8 cellular contexts compared by ENCODE assay signal in the genomic region with DNA sequence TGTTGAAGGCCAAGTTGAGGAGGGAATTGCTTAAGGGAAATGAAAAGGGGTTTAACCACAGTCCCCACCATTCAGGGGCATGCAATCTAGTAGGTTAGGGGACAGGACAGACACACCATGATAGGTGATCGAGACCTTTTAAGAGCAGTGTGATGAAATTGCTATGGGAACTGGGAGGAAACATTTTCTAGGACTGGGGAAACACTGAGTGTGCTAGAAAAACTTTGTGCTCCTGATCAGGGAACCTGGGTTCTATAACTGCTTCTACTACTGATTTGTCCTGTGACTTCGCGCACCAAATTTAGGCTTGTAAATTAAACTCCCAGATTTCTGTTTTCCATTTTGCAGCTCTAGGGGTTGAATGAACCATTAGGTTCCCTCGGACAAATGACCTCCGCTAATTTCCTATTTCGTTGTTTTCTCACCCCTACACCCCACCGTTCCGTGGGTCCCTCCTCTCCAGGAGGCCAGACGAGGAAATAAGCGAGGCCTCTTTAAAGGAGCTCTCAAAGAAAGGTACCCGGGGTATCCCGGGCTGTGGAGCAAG. TPM values are rescaled to one million over a fixed set of nuclear protein-coding genes. Genes with fewer than 3 reads are reported as not detected.
A peak's percentile ranks its signal among the peaks of the same experiment; 100 is the strongest.
DNase-seq lines count a peak whose midpoint lies in the region; ATAC-seq and TF ChIP-seq lines count a peak whose summit lies in the region.

No MANE protein-coding gene starts in this region.

- H3K18ac ChIP-seq in neuronal stem cell (ENCODE audit: low read length) = no peak overlapping the region

- H3K4me3 Mint-ChIP-seq in endothelial cell (ENCODE audit: unreplicated experiment) = peak overlapping the region; percentile 93

- H3K27ac Mint-ChIP-seq in endothelial cell (ENCODE audit: unreplicated experiment) = peak overlapping the region; percentile 94

- no peaks in the 10 kb centered on the region for H3K9me3 Mint-ChIP-seq in endothelial cell (ENCODE audit: unreplicated experiment)

- H2BK120ac ChIP-seq in neuronal stem cell (ENCODE audit: low read depth, low read length) = no peak overlapping the region

- peaks cover 34% of the 10 kb centered on the region for H3K79me2 ChIP-seq in ACC112 (ENCODE audit: control insufficient read depth, insufficient read depth, low read length, unreplicated experiment)

- peak; percentile 12 for ATAC-seq in GM19043 (IDR thresholded peaks at IDR 0.05; ENCODE audit: low read depth, unreplicated experiment)

- no peak overlapping the region for H2BK5ac ChIP-seq in neuronal stem cell (ENCODE audit: low read length)

- H4K91ac ChIP-seq in neuronal stem cell (ENCODE audit: low read depth, low read length, poor library complexity) = no peak overlapping the region

- H3K4me1 ChIP-seq in ACC112 (ENCODE audit: control insufficient read depth, insufficient read depth, low read length, unreplicated experiment) = peaks cover 11% of the 10 kb centered on the region
- H3K4me1 ChIP-seq in neuronal stem cell (ENCODE audit: control insufficient read depth in 2 of 2, insufficient read depth in 1 of 2, low read depth in 1 of 2, low read length in 2 of 2) = peaks cover 3 to 4% of the 10 kb centered on the region in 2 donors

- H3K79me1 ChIP-seq in neuronal stem cell (ENCODE audit: low read depth, low read length) = peaks cover 5% of the 10 kb centered on the region

- H3K4me1 Mint-ChIP-seq in endothelial cell (ENCODE audit: unreplicated experiment) = peaks cover 13% of the 10 kb centered on the region

- H3K36me3 Mint-ChIP-seq in endothelial cell (ENCODE audit: low read depth, unreplicated experiment) = no peaks in the 10 kb centered on the region

- no CpG with 5 or more reads among the region's 12 CpGs for WGBS in neuronal stem cell (ENCODE audit: extremely low coverage in 2 of 2, insufficient read length in 2 of 2, insufficient replicate concordance in 1 of 2), 2 donors

- peak overlapping the region; percentile 90 for H3K4me3 ChIP-seq in ACC112 (ENCODE audit: low read depth, low read length)
- peak overlapping the region; percentile 92 to 97 for H3K4me3 ChIP-seq in neuronal stem cell (ENCODE audit: low read length in 2 of 2)

- H4K8ac ChIP-seq in neuronal stem cell (ENCODE audit: low read depth, low read length) = no peak overlapping the region

- no peaks in the 10 kb centered on the region for H3K27me3 Mint-ChIP-seq in endothelial cell (ENCODE audit: unreplicated experiment)

- H3K9me3 ChIP-seq in neuronal stem cell (replicated peaks in 1 of 2; ENCODE audit: control insufficient read depth in 2 of 2, insufficient read depth in 1 of 2, low read depth in 1 of 2, low read length in 2 of 2) = no peaks in the 10 kb centered on the region

- no peak for TF ChIP-seq CTCF in endothelial cell (IDR thresholded peaks at IDR 0.05; ENCODE audit: unreplicated experiment)

- H3K27me3 ChIP-seq in ACC112 (ENCODE audit: insufficient read depth, low read length) = no peaks in the 10 kb centered on the region
- peaks cover 0 to 3% (median 0%) of the 10 kb centered on the region in 3 experiments for H3K27me3 ChIP-seq in neuronal stem cell (ENCODE audit: control insufficient read depth in 3 of 3, insufficient read depth in 3 of 3, low read depth in 1 of 3, low read length in 3 of 3)

- DNase-seq in endothelial cell (ENCODE audit: low spot score) = no peak
- no peak for DNase-seq in neuronal stem cell (ENCODE audit: low spot score)
- no peak for DNase-seq in hypothalamus (lab: John Stamatoyannopoulos, UW)
- no peak for DNase-seq in ecto neural progenitor cell (ENCODE audit: low spot score)
- DNase-seq in ACHN = no peak

- H2AFZ ChIP-seq in ACC112 (ENCODE audit: low read length, unreplicated experiment) (peak overlapping the region; percentile 99), neuronal stem cell (ENCODE audit: low read length) (peak overlapping the region; percentile 99)

- no peak overlapping the region for H2AK5ac ChIP-seq in neuronal stem cell (ENCODE audit: low read depth, low read length)

- H3K36me3 ChIP-seq in ACC112 (ENCODE audit: insufficient read depth, low read length) (no peaks in the 10 kb centered on the region), neuronal stem cell (replicated peaks in 1 of 2; ENCODE audit: control insufficient read depth in 2 of 2, insufficient read depth in 2 of 2, low read length in 2 of 2) (peaks cover 0 to 13% of the 10 kb centered on the region in 2 donors)

- no peak overlapping the region for H3K4ac ChIP-seq in neuronal stem cell (ENCODE audit: low read length)

- in situ Hi-C loops in ACHN (cut with HindIII; ENCODE audit: low pct_ligation_motif_present, low pct_unique_long_range_greater_than_20kb, low sequenced_read_pairs) = no loop called here

- H3K27ac ChIP-seq in ACC112 (ENCODE audit: low read depth, low read length) (peak overlapping the region; percentile 71), neuronal stem cell (replicated peaks; ENCODE audit: low read length) (no peak overlapping the region)

- H2BK12ac ChIP-seq in neuronal stem cell (ENCODE audit: low read length) = no peak overlapping the region

- H3K9ac ChIP-seq in neuronal stem cell (ENCODE audit: low read depth, low read length, poor library complexity) = no peak overlapping the region

- H2BK15ac ChIP-seq in neuronal stem cell (ENCODE audit: low read length) = no peak overlapping the region

- peak overlapping the region; percentile 85 for H3K4me2 ChIP-seq in neuronal stem cell (ENCODE audit: insufficient read depth, low read length, poor library complexity, severe bottlenecking)

- H3K23ac ChIP-seq in neuronal stem cell (ENCODE audit: low read depth, low read length, poor library complexity) = peak overlapping the region; percentile 87

- no peak overlapping the region for H3K14ac ChIP-seq in neuronal stem cell (ENCODE audit: low read length)

TF ChIP-seq in PFSK-1, 5 proteins besides CTCF, POLR2A, EP300 and RAD21:
- TF ChIP-seq SIN3A (IDR thresholded peaks at IDR 0.05; ENCODE audit: borderline replicate concordance, insufficient read depth, low read length) (no peak), TAF1 (IDR thresholded peaks at IDR 0.05; ENCODE audit: borderline replicate concordance, insufficient read depth, low read length) (no peak), POLR2AphosphoS5 (IDR thresholded peaks at IDR 0.05; ENCODE audit: low read depth, low read length) (peak; percentile 26; the same call in 1 of the 2 replicates), FOXP2 (optimal IDR thresholded peaks at IDR 0.05; ENCODE audit: borderline replicate concordance, extremely low read depth, extremely low read length, insufficient read depth) (no peak)
- TF ChIP-seq, protein P1, sequence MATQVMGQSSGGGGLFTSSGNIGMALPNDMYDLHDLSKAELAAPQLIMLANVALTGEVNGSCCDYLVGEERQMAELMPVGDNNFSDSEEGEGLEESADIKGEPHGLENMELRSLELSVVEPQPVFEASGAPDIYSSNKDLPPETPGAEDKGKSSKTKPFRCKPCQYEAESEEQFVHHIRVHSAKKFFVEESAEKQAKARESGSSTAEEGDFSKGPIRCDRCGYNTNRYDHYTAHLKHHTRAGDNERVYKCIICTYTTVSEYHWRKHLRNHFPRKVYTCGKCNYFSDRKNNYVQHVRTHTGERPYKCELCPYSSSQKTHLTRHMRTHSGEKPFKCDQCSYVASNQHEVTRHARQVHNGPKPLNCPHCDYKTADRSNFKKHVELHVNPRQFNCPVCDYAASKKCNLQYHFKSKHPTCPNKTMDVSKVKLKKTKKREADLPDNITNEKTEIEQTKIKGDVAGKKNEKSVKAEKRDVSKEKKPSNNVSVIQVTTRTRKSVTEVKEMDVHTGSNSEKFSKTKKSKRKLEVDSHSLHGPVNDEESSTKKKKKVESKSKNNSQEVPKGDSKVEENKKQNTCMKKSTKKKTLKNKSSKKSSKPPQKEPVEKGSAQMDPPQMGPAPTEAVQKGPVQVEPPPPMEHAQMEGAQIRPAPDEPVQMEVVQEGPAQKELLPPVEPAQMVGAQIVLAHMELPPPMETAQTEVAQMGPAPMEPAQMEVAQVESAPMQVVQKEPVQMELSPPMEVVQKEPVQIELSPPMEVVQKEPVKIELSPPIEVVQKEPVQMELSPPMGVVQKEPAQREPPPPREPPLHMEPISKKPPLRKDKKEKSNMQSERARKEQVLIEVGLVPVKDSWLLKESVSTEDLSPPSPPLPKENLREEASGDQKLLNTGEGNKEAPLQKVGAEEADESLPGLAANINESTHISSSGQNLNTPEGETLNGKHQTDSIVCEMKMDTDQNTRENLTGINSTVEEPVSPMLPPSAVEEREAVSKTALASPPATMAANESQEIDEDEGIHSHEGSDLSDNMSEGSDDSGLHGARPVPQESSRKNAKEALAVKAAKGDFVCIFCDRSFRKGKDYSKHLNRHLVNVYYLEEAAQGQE (IDR thresholded peaks at IDR 0.05; ENCODE audit: insufficient read depth in 1 of 2, low read depth in 2 of 2, low read length in 2 of 2) = no peak

RNA-seq across cellular contexts. Expression of gene LCLAT1, which starts 0.4 kb away (rescaled TPM):
- polyA plus RNA-seq in PFSK-1 (2012; ENCODE audit: insufficient read length, low read depth) = 3.0 TPM
- total RNA-seq in endothelial cell (ENCODE audit: unreplicated experiment) = 20.9 TPM
- 10.0 TPM for polyA plus RNA-seq in neuronal stem cell (2013, experiment 1 of 2)
- polyA plus RNA-seq in neuronal stem cell (2013, experiment 2 of 2) = 10.5 TPM
